ENCODE assay signal across 17 cellular contexts in the genomic region with DNA sequence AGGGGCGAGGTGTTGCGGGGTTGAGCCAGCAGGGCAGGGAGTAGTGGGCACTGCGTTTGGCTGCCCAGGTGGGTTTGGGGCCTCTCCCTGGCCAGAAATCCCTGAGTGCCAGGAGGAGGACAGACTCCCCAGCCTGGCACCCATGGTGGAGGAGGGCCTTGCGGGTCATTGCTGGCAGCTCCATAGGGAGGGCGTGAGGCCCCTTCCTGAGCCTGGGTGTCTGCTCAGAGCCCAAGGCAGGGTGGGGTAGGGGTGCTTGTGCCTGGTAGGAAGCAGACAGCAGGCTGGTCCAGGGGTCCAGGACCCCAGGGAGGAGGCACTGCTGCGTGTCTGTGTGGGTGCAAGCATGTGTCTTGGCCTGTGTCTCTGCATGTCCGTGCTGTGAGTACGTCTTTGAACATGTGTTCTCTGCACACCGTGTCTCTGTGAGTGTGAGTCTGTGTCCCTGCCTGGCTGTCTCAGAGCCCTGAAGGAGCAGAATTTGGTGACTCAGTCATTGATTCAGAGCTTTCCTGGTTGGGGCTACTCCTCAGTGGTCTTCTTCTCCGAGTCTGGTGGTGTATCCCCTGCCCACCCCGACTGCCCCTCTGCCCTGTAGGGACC. TPM values are rescaled to one million over a fixed set of nuclear protein-coding genes. Genes with fewer than 3 reads are reported as not detected.
DNase-seq lines count a peak whose midpoint lies in the region; ATAC-seq and TF ChIP-seq lines count a peak whose summit lies in the region.
"Had no signal": no experiment of that assay in that cellular context is flagged by ENCODE, and none has a peak within 500 bp of the region (broad histone marks: within the 10 kb centered on the region; RNA-seq: fewer than 3 reads in every experiment).

No MANE protein-coding gene starts in this region.

- H3K4me3 Mint-ChIP-seq in CD4-positive, alpha-beta T cell, result peak overlapping the region; percentile 66
- H3K4me3 Mint-ChIP-seq: activated CD8-positive, alpha-beta T cell treated with anti-CD3 and anti-CD28 coated beads for 36 hours; stimulated activated memory B cell treated with anti-CD40 and anti-IgM and Interleukin-4, amounts not matched to agents 10 μg/mL and 1 μg/mL and 100 μg/mL, for 72 hours had no signal

- peaks cover 18% of the 10 kb centered on the region for H3K27me3 ChIP-seq in CD4-positive, alpha-beta T cell (ENCODE audit: control insufficient read depth, insufficient read depth, low read length)
- H3K27me3 ChIP-seq in esophagus muscularis mucosa (peaks cover 0 to 17% (median 5%) of the 10 kb centered on the region in 4 donors), gastrocnemius medialis (peaks cover 10 to 16% (median 11%) of the 10 kb centered on the region in 3 donors)

- intact Hi-C loops in CD4-positive, alpha-beta T cell (cut with DNase I, micrococcal nuclease), result loop anchor here (5.0 to 10.0 kb wide), 5 partner anchors 78 to 728 kb away; a partner anchor contains a TSS
- intact Hi-C loops in esophagus muscularis mucosa (cut with DNase I) (no loop called here), gastrocnemius medialis (cut with DNase I; ENCODE audit: low total_unique reads) (loop anchor here (5.0 kb wide), 1 partner anchor 81 kb away; a partner anchor contains a TSS)

- no peak for ATAC-seq in CD4-positive, alpha-beta T cell (ENCODE audit: poor library complexity)
- no peak for ATAC-seq in gastrocnemius medialis
- no peak for ATAC-seq in GM18861 (IDR thresholded peaks at IDR 0.05; ENCODE audit: unreplicated experiment)
- ATAC-seq: activated CD8-positive, alpha-beta T cell treated with anti-CD3 and anti-CD28 coated beads for 36 hours; mucosa of descending colon; stimulated activated memory B cell treated with anti-CD40 and anti-IgM and Interleukin-4, amounts not matched to agents 10 μg/mL and 1 μg/mL and 100 μg/mL, for 72 hours had no signal

- TF ChIP-seq EP300 in esophagus muscularis mucosa (IDR thresholded peaks at IDR 0.05), result no peak

- H3K27me3 Mint-ChIP-seq in CD4-positive, alpha-beta T cell, result peaks cover 4% of the 10 kb centered on the region

- H3K9me3 Mint-ChIP-seq in CD4-positive, alpha-beta T cell, result no peaks in the 10 kb centered on the region
- H3K9me3 Mint-ChIP-seq: activated CD8-positive, alpha-beta T cell treated with anti-CD3 and anti-CD28 coated beads for 36 hours; stimulated activated memory B cell treated with anti-CD40 and anti-IgM and Interleukin-4, amounts not matched to agents 10 μg/mL and 1 μg/mL and 100 μg/mL, for 72 hours had no signal

- H3K4me3 ChIP-seq in esophagus muscularis mucosa (no peak overlapping the region), gastrocnemius medialis (no peak overlapping the region)
- H3K4me3 ChIP-seq: mucosa of descending colon had no signal

- TF ChIP-seq CTCF in CD4-positive, alpha-beta T cell (IDR thresholded peaks at IDR 0.05), result no peak
- TF ChIP-seq CTCF in esophagus muscularis mucosa (IDR thresholded peaks at IDR 0.05) (no peak), gastrocnemius medialis (IDR thresholded peaks at IDR 0.05 in 4 of 5, conservative IDR thresholded peaks at IDR 0.05 in 1 of 5) (no peak)

- in situ Hi-C loops in gastrocnemius medialis (cut with MboI; ENCODE audit: low sequenced_read_pairs in 4 of 4), result no loop called here

- DNase-seq in CD4-positive, alpha-beta T cell, result no peak
- DNase-seq in RKO (ENCODE audit: low spot score), result peak; percentile 37
- no peak for DNase-seq in esophagus muscularis mucosa (ENCODE audit: extremely low spot score)
- no peak for DNase-seq in gastrocnemius medialis
- DNase-seq in mesenteric fat pad (ENCODE audit: low spot score), result no peak
- DNase-seq in hypothalamus (lab: John Stamatoyannopoulos, UW), result no peak
- no peak for DNase-seq in stimulated activated CD4-positive, alpha-beta T cell treated with anti-CD3 and anti-CD28 coated beads, Interleukin-15, amount 100 ng/mL, for 24 hours
- DNase-seq: activated CD8-positive, alpha-beta T cell treated with anti-CD3 and anti-CD28 coated beads for 36 hours; activated naive CD4-positive, alpha-beta T cell; caudate nucleus; mucosa of descending colon; NCI-H1105; NCI-H524; stimulated activated CD4-positive, alpha-beta T cell treated with anti-CD3 and anti-CD28 coated beads, Interleukin-2, amount 100 ng/mL, for 48 hours had no signal

- WGBS in esophagus muscularis mucosa, result 70% methylated on average over 6 of the region's 11 CpGs

- no peak overlapping the region for H3K27ac ChIP-seq in CD4-positive, alpha-beta T cell (ENCODE audit: low read depth, low read length)
- H3K27ac ChIP-seq in esophagus muscularis mucosa (replicated peaks in 1 of 4) (peak overlapping the region; percentile 88 to 94 (median 91)), gastrocnemius medialis (peak overlapping the region in 3 of 4 donors; percentile 82 to 97 (median 83))

- TF ChIP-seq POLR2A in esophagus muscularis mucosa (IDR thresholded peaks at IDR 0.05; ENCODE audit: low read depth) (no peak), gastrocnemius medialis (IDR thresholded peaks at IDR 0.05) (no peak)

- no peaks in the 10 kb centered on the region for H3K9me3 ChIP-seq in CD4-positive, alpha-beta T cell (ENCODE audit: control insufficient read depth, low read length)
- H3K9me3 ChIP-seq in esophagus muscularis mucosa, result no peaks in the 10 kb centered on the region
- H3K9me3 ChIP-seq in gastrocnemius medialis, result no peaks in the 10 kb centered on the region
- H3K9me3 ChIP-seq: mucosa of descending colon had no signal

- peaks cover 4% of the 10 kb centered on the region for H3K4me1 Mint-ChIP-seq in CD4-positive, alpha-beta T cell (ENCODE audit: low read depth)

- no peaks in the 10 kb centered on the region for H3K36me3 Mint-ChIP-seq in CD4-positive, alpha-beta T cell (ENCODE audit: low read depth)
- H3K36me3 Mint-ChIP-seq: stimulated activated memory B cell treated with anti-CD40 and anti-IgM and Interleukin-4, amounts not matched to agents 10 μg/mL and 1 μg/mL and 100 μg/mL, for 72 hours had no signal

- POLR2A ChIA-PET in CD4-positive, alpha-beta T cell (lab: Charles Lee), result interaction anchor here (2.5 to 7.6 kb wide), 2 partner anchors 16 to 27 kb away, joined by 8 to 71 read pairs; a partner anchor contains a TSS

- no peak overlapping the region for H3K27ac Mint-ChIP-seq in CD4-positive, alpha-beta T cell
- H3K27ac Mint-ChIP-seq: activated CD8-positive, alpha-beta T cell treated with anti-CD3 and anti-CD28 coated beads for 36 hours; progenitor cell of endocrine pancreas; stimulated activated memory B cell treated with anti-CD40 and anti-IgM and Interleukin-4, amounts not matched to agents 10 μg/mL and 1 μg/mL and 100 μg/mL, for 72 hours had no signal

- H3K4me1 ChIP-seq in esophagus muscularis mucosa (peaks cover 57 to 90% (median 84%) of the 10 kb centered on the region in 4 donors), gastrocnemius medialis (peaks cover 30 to 37% of the 10 kb centered on the region in 2 donors)

- CTCF ChIA-PET in CD4-positive, alpha-beta T cell (lab: Charles Lee), result no interaction called here

- H3K36me3 ChIP-seq in esophagus muscularis mucosa, result peaks cover 0 to 20% (median 13%) of the 10 kb centered on the region in 4 donors
- no peaks in the 10 kb centered on the region for H3K36me3 ChIP-seq in gastrocnemius medialis

RNA-seq across cellular contexts. Expression of a gene that starts 3.9 kb away (rescaled TPM):
- 1 to 10 TPM; 1.6 to 2.0 TPM for total RNA-seq in CD4-positive, alpha-beta T cell
- 100 to 1,000 TPM in 3 of 4 donors, 10 to 100 TPM in 1; 81.4 to 156 (median 129) TPM for total RNA-seq in esophagus muscularis mucosa
- total RNA-seq in gastrocnemius medialis, result 10 to 100 TPM; 14.4 to 34.8 (median 21.5) TPM
- total RNA-seq in mesenteric fat pad, result 120 TPM

RNA-seq across cellular contexts. Expression of a gene that starts 4.3 kb away (rescaled TPM):
- total RNA-seq in CD4-positive, alpha-beta T cell, result 10 to 100 TPM; 19.6 to 19.8 TPM
- total RNA-seq in esophagus muscularis mucosa (100 to 1,000 TPM in 2 of 4 donors, 10 to 100 TPM in 2; 71.4 to 189 (median 92.3) TPM), gastrocnemius medialis (10 to 100 TPM; 66.0 to 94.6 (median 81.2) TPM), mesenteric fat pad (203 TPM)

RNA-seq across cellular contexts. Expression of a gene that starts 13.8 kb away (rescaled TPM):
- 10 to 100 TPM; 20.2 to 20.8 TPM for total RNA-seq in CD4-positive, alpha-beta T cell
- total RNA-seq in esophagus muscularis mucosa (100 to 1,000 TPM; 219 to 730 (median 352) TPM), gastrocnemius medialis (100 to 1,000 TPM in 3 of 4 donors, 10 to 100 TPM in 1; 77.0 to 206 (median 169) TPM), mesenteric fat pad (776 TPM)

RNA-seq across cellular contexts. Expression of a gene that starts 18.9 kb away (rescaled TPM):
- under 1 TPM in 1 of 2 experiments, not detected in 1; 0.33 TPM for total RNA-seq in CD4-positive, alpha-beta T cell
- total RNA-seq in esophagus muscularis mucosa (1 to 10 TPM; 5.3 to 8.4 (median 7.0) TPM), gastrocnemius medialis (1 to 10 TPM; 3.3 to 4.5 (median 4.0) TPM), mesenteric fat pad (6.8 TPM)

RNA-seq across cellular contexts. Expression of a gene that starts 27.9 kb away (rescaled TPM):
- 100 to 1,000 TPM; 202 to 220 TPM for total RNA-seq in CD4-positive, alpha-beta T cell
- total RNA-seq in esophagus muscularis mucosa (100 to 1,000 TPM in 1 of 4 donors, 10 to 100 TPM in 3; 62.8 to 107 (median 77.6) TPM), gastrocnemius medialis (10 to 100 TPM; 58.9 to 93.3 (median 91.7) TPM), mesenteric fat pad (1,877 TPM)

Comparison
In these comparisons a context has a peak if more than half of its experiments do, and no peak if none do; other contexts are left out.
1. RNA of a gene that starts 3.9 kb away (total RNA-seq): 81.4 to 156 TPM in esophagus muscularis mucosa, 120 TPM in mesenteric fat pad (single experiment) and 14.4 to 34.8 TPM in gastrocnemius medialis; 1.6 to 2.0 TPM in CD4-positive, alpha-beta T cell; every median in the first group is over 4 times any median in the second.